Comparison of ENCODE assay signal across 3 cellular contexts in genomic region chr17:69538795-69539194, GRCh38.
TF ChIP-seq lines count a peak whose summit lies in the region.

No MANE protein-coding gene starts in this region.

TF ChIP-seq in SK-N-SH, 30 proteins besides CTCF, POLR2A, EP300 and RAD21:
- TF ChIP-seq MAX (IDR thresholded peaks at IDR 0.05; ENCODE audit: low read depth) (no peak), MXI1 (IDR thresholded peaks at IDR 0.05; ENCODE audit: low read depth, low read length) (no peak), NFIC (IDR thresholded peaks at IDR 0.05; ENCODE audit: borderline replicate concordance) (no peak), TAF1 (IDR thresholded peaks at IDR 0.05; ENCODE audit: borderline replicate concordance, low read depth, low read length) (no peak), PBX3 (IDR thresholded peaks at IDR 0.05) (no peak), FOSL2 (IDR thresholded peaks at IDR 0.05; ENCODE audit: borderline replicate concordance, low read depth) (no peak), NRF1 (IDR thresholded peaks at IDR 0.05; ENCODE audit: low read depth, low read length) (no peak), FOXM1 (IDR thresholded peaks at IDR 0.05; ENCODE audit: low read depth) (no peak), POLR2AphosphoS5 (IDR thresholded peaks at IDR 0.05; ENCODE audit: low read depth, low read length) (no peak), YY1 (IDR thresholded peaks at IDR 0.05; ENCODE audit: low read depth) (no peak), SMC3 (IDR thresholded peaks at IDR 0.05; ENCODE audit: low read depth, low read length) (no peak), RXRA (IDR thresholded peaks at IDR 0.05; ENCODE audit: borderline replicate concordance, low read depth) (no peak), TEAD4 (IDR thresholded peaks at IDR 0.05; ENCODE audit: borderline replicate concordance, insufficient read depth) (no peak), RFX5 (IDR thresholded peaks at IDR 0.05; ENCODE audit: low read length) (no peak), USF1 (IDR thresholded peaks at IDR 0.05; ENCODE audit: borderline replicate concordance, low read depth) (no peak), JUND (IDR thresholded peaks at IDR 0.05) (no peak), RCOR1 (IDR thresholded peaks at IDR 0.05; ENCODE audit: low read length) (no peak), GATA2 (CRISPR knock-in tag; IDR thresholded peaks at IDR 0.05) (no peak), USF2 (IDR thresholded peaks at IDR 0.05; ENCODE audit: borderline replicate concordance, low read depth, low read length) (no peak), IRF3 (IDR thresholded peaks at IDR 0.05; ENCODE audit: low read depth, low read length) (no peak)

TF ChIP-seq in SK-N-SH treated with all-trans-retinoic acid at 6 μM for 48 hours, 23 proteins besides CTCF, POLR2A, EP300 and RAD21 (continued from another document):
- TF ChIP-seq POU6F1 (CRISPR knock-in tag; IDR thresholded peaks at IDR 0.05; ENCODE audit: borderline replicate concordance, low read depth) (no peak), TSHZ2 (CRISPR knock-in tag; IDR thresholded peaks at IDR 0.05) (no peak), TOX (CRISPR knock-in tag; IDR thresholded peaks at IDR 0.05; ENCODE audit: borderline replicate concordance) (no peak), PATZ1 (CRISPR knock-in tag; IDR thresholded peaks at IDR 0.05; ENCODE audit: borderline replicate concordance) (no peak), ZFP30 (CRISPR knock-in tag; IDR thresholded peaks at IDR 0.05) (no peak), RARB (CRISPR knock-in tag; IDR thresholded peaks at IDR 0.05) (no peak), CSDC2 (CRISPR knock-in tag; IDR thresholded peaks at IDR 0.05) (no peak), ZNF8 (CRISPR knock-in tag; IDR thresholded peaks at IDR 0.05) (no peak)

TF ChIP-seq in endothelial cell of umbilical vein, 7 proteins besides CTCF, POLR2A, EP300 and RAD21 (continued from another document):
- TF ChIP-seq MYC (IDR thresholded peaks at IDR 0.05; ENCODE audit: low read depth, low read length) (no peak), FOS (IDR thresholded peaks at IDR 0.05; ENCODE audit: borderline replicate concordance, insufficient read depth, low read length) (no peak), EZH2 (IDR thresholded peaks at IDR 0.05; ENCODE audit: borderline replicate concordance, low read depth, low read length, severe bottlenecking) (no peak), JUN (IDR thresholded peaks at IDR 0.05; ENCODE audit: borderline replicate concordance, insufficient read depth, insufficient read length, low read depth) (no peak), GATA2 (IDR thresholded peaks at IDR 0.05; ENCODE audit: insufficient read depth, insufficient read length, low read depth, low read length) (no peak)
